In genomic region chr9:128712451-128713410, GRCh38 we compare ENCODE assay signal across 17 cellular contexts. TPM values are rescaled to one million over a fixed set of nuclear protein-coding genes. Genes with fewer than 3 reads are reported as not detected.
A peak's percentile ranks its signal among the peaks of the same experiment; 100 is the strongest.
DNase-seq lines count a peak whose midpoint lies in the region; ATAC-seq and TF ChIP-seq lines count a peak whose summit lies in the region.
"Had no signal": no experiment of that assay in that cellular context is flagged by ENCODE, and none has a peak within 500 bp of the region (broad histone marks: within the 10 kb centered on the region; RNA-seq: fewer than 3 reads in every experiment).

No MANE protein-coding gene starts in this region.

- POLR2A ChIA-PET in naive thymus-derived CD4-positive, alpha-beta T cell (lab: Charles Lee) = no interaction called here

- no peak overlapping the region for H4K91ac ChIP-seq in H9 (ENCODE audit: insufficient read length, low read depth, low read length)

- no peak overlapping the region for H3K56ac ChIP-seq in H9 (ENCODE audit: insufficient read length, low read depth, low read length)

- H2BK15ac ChIP-seq in H9 (ENCODE audit: low read depth, low read length) = no peak overlapping the region

- H3K4ac ChIP-seq in H9 (ENCODE audit: low read depth, low read length) = no peak overlapping the region

- no peak overlapping the region for H2BK5ac ChIP-seq in H9 (ENCODE audit: insufficient read length, low read length)

- no peak overlapping the region for H3K23ac ChIP-seq in H9 (ENCODE audit: insufficient read length, low read depth, low read length)

- H2BK120ac ChIP-seq in H9 (ENCODE audit: low read depth, low read length, poor library complexity, severe bottlenecking) = no peak overlapping the region

- no peak overlapping the region for H2BK20ac ChIP-seq in H9 (ENCODE audit: low read depth, low read length, poor library complexity, severe bottlenecking)

- no peaks in the 10 kb centered on the region for H3K27me3 ChIP-seq in H9 (ENCODE audit: insufficient read depth, low read length)
- H3K27me3 ChIP-seq in osteoblast (ENCODE audit: insufficient read depth, low read length) = no peaks in the 10 kb centered on the region
- H3K27me3 ChIP-seq in naive thymus-derived CD4-positive, alpha-beta T cell (ENCODE audit: control insufficient read depth in 2 of 2, insufficient read depth in 2 of 2, low read length in 2 of 2) = no peaks in the 10 kb centered on the region
- H3K27me3 ChIP-seq: adrenal gland, cardiac muscle cell, ovary, vagina had no signal

- no peak overlapping the region for H4K5ac ChIP-seq in H9 (ENCODE audit: insufficient read length, low read depth, low read length)

- no peak overlapping the region for H2BK12ac ChIP-seq in H9 (ENCODE audit: insufficient read length, low read depth, low read length)

- H3K9me3 Mint-ChIP-seq in H9 = no peaks in the 10 kb centered on the region; a peak in 1 of 5 replicates
- no peaks in the 10 kb centered on the region for H3K9me3 Mint-ChIP-seq in chondrocyte (ENCODE audit: low read depth)
- H3K9me3 Mint-ChIP-seq in naive thymus-derived CD4-positive, alpha-beta T cell = no peaks in the 10 kb centered on the region
- H3K9me3 Mint-ChIP-seq: T-helper 2 cell treated with Interferon-gamma antibody and Interleukin-4, amounts not matched to agents 5 μg/mL and 100 μg/mL, for 36 hours had no signal

- no peak overlapping the region for H3K27ac ChIP-seq in H9 (ENCODE audit: insufficient read length, low read depth, low read length)
- H3K27ac ChIP-seq in osteoblast (ENCODE audit: low read depth, low read length) = no peak overlapping the region
- H3K27ac ChIP-seq in naive thymus-derived CD4-positive, alpha-beta T cell (ENCODE audit: low read depth, low read length) = no peak overlapping the region
- H3K27ac ChIP-seq: adrenal gland, cardiac muscle cell, GM23248, ovary, vagina had no signal

- H3K4me3 ChIP-seq in osteoblast (ENCODE audit: insufficient read depth, low read length) = no peak overlapping the region
- no peak overlapping the region for H3K4me3 ChIP-seq in naive thymus-derived CD4-positive, alpha-beta T cell (ENCODE audit: low read length)
- H3K4me3 ChIP-seq: adrenal gland, cardiac muscle cell, GM23248, ovary, vagina had no signal

- no peak overlapping the region for H2AK5ac ChIP-seq in H9 (ENCODE audit: insufficient read length, low read length)

- H3K4me2 ChIP-seq in H9 (ENCODE audit: insufficient read depth, insufficient read length, low read length) (no peak overlapping the region), osteoblast (ENCODE audit: insufficient read depth, low read length) (no peak overlapping the region)

- intact Hi-C loops in naive thymus-derived CD4-positive, alpha-beta T cell (cut with micrococcal nuclease) = no loop called here

- no peaks in the 10 kb centered on the region for H3K79me1 ChIP-seq in H9 (ENCODE audit: insufficient read depth, low read depth, low read length, poor library complexity, severe bottlenecking)

- H3K79me2 ChIP-seq in H9 (ENCODE audit: insufficient read depth, low read length) = no peaks in the 10 kb centered on the region
- no peaks in the 10 kb centered on the region for H3K79me2 ChIP-seq in osteoblast (ENCODE audit: insufficient read depth, low read length)

- WGBS in H9 (ENCODE audit: extremely low coverage, insufficient read length, low lambda C conversion rate) = no CpG with 5 or more reads among the region's 26 CpGs

- H3K36me3 Mint-ChIP-seq in H9 (ENCODE audit: insufficient read depth in 1 of 3, low read depth in 3 of 3) = peaks cover 7 to 28% (median 20%) of the 10 kb centered on the region in 3 experiments; a peak in 6 of 7 replicates
- H3K36me3 Mint-ChIP-seq in chondrocyte (ENCODE audit: low read depth) = no peaks in the 10 kb centered on the region
- H3K36me3 Mint-ChIP-seq in naive thymus-derived CD4-positive, alpha-beta T cell = no peaks in the 10 kb centered on the region

- H2AFZ ChIP-seq in H9 (ENCODE audit: low read length) (no peak overlapping the region), osteoblast (ENCODE audit: low read length) (no peak overlapping the region)
- H2AFZ ChIP-seq: GM23248 had no signal

- TF ChIP-seq CTCF in H9 (conservative IDR thresholded peaks at IDR 0.05) (no peak), chondrocyte (IDR thresholded peaks at IDR 0.05) (no peak), osteoblast (IDR thresholded peaks at IDR 0.05; ENCODE audit: extremely low read depth, low read depth, low read length) (no peak)

- H3K14ac ChIP-seq in H9 (ENCODE audit: insufficient read depth, low read length) = no peak overlapping the region

- DNase-seq in H9 (peak; percentile 24), chondrocyte (ENCODE audit: low spot score) (peak; percentile 80), osteoblast (ENCODE audit: insufficient read length, low spot score, missing footprints) (peak; percentile 77)
- no peak for DNase-seq in naive thymus-derived CD4-positive, alpha-beta T cell
- DNase-seq: adrenal gland; GM23248; NCI-H1417 treated with DMSO at 0.1 percent for 48 hours; NCI-H2171 treated with DMSO at 0.1 percent for 48 hours; NCI-H748 treated with DMSO at 0.1 percent for 48 hours; PC-3; stimulated activated CD4-positive, alpha-beta T cell treated with anti-CD3 and anti-CD28 coated beads, Interleukin-4, amount 100 ng/mL, for 1 hour had no signal

- no peaks in the 10 kb centered on the region for H3K36me3 ChIP-seq in osteoblast (ENCODE audit: insufficient read depth, low read length)
- H3K36me3 ChIP-seq in naive thymus-derived CD4-positive, alpha-beta T cell (ENCODE audit: control insufficient read depth in 2 of 3, insufficient read depth in 3 of 3, low read length in 3 of 3) = no peaks in the 10 kb centered on the region
- H3K36me3 ChIP-seq: adrenal gland, cardiac muscle cell, ovary, vagina had no signal

- no peak overlapping the region for H4K8ac ChIP-seq in H9 (replicated peaks; ENCODE audit: insufficient read length, low read depth, low read length)

- no peak overlapping the region for H3T11ph ChIP-seq in H9 (ENCODE audit: low read length)

- no peak overlapping the region for H3K9ac ChIP-seq in H9 (ENCODE audit: extremely low read depth, insufficient read length, low read length)
- H3K9ac ChIP-seq: GM23248 had no signal

- H4K20me1 ChIP-seq in H9 (ENCODE audit: control insufficient read depth, insufficient read depth, insufficient read length) (no peaks in the 10 kb centered on the region), osteoblast (ENCODE audit: insufficient read depth, low read length) (no peaks in the 10 kb centered on the region)

- CTCF ChIA-PET in naive thymus-derived CD4-positive, alpha-beta T cell (lab: Charles Lee) = no interaction called here

- no peaks in the 10 kb centered on the region for H3K23me2 ChIP-seq in H9 (ENCODE audit: insufficient read length, low read depth, low read length, poor library complexity, severe bottlenecking)

- no peaks in the 10 kb centered on the region for H3K27me3 Mint-ChIP-seq in H9 (ENCODE audit: low read depth)
- H3K27me3 Mint-ChIP-seq in chondrocyte (ENCODE audit: low read depth) = no peaks in the 10 kb centered on the region
- no peaks in the 10 kb centered on the region for H3K27me3 Mint-ChIP-seq in naive thymus-derived CD4-positive, alpha-beta T cell

- H3K4me3 Mint-ChIP-seq in H9 (no peak overlapping the region), chondrocyte (ENCODE audit: unreplicated experiment) (no peak overlapping the region)
- no peak overlapping the region for H3K4me3 Mint-ChIP-seq in naive thymus-derived CD4-positive, alpha-beta T cell
- H3K4me3 Mint-ChIP-seq: T-helper 2 cell treated with Interferon-gamma antibody and Interleukin-4, amounts not matched to agents 5 μg/mL and 100 μg/mL, for 36 hours had no signal

- no peak overlapping the region for H3K18ac ChIP-seq in H9 (ENCODE audit: insufficient read length, low read depth, low read length)

- H3K9me3 ChIP-seq in H9 (ENCODE audit: control insufficient read depth, low read depth, low read length) = no peaks in the 10 kb centered on the region
- no peaks in the 10 kb centered on the region for H3K9me3 ChIP-seq in osteoblast (ENCODE audit: low read depth, low read length)
- H3K9me3 ChIP-seq in naive thymus-derived CD4-positive, alpha-beta T cell (ENCODE audit: control insufficient read depth in 2 of 3, low read length in 3 of 3) = no peaks in the 10 kb centered on the region
- H3K9me3 ChIP-seq: adrenal gland, ovary, vagina had no signal

- ATAC-seq in HG02798 (IDR thresholded peaks at IDR 0.05; ENCODE audit: poor library complexity, unreplicated experiment) = no peak
- ATAC-seq in naive thymus-derived CD4-positive, alpha-beta T cell = no peak
- ATAC-seq: activated CD4-positive, CD25-positive, alpha-beta regulatory T cell treated with anti-CD3 and anti-CD28 coated beads, Interleukin-2, amount 50 U/mL, for 24 hours; PC-3 had no signal

- H3K27ac Mint-ChIP-seq in H9 (no peak overlapping the region), chondrocyte (ENCODE audit: unreplicated experiment) (no peak overlapping the region)
- H3K27ac Mint-ChIP-seq in naive thymus-derived CD4-positive, alpha-beta T cell = no peak overlapping the region
- H3K27ac Mint-ChIP-seq: T-helper 2 cell treated with Interferon-gamma antibody and Interleukin-4, amounts not matched to agents 5 μg/mL and 100 μg/mL, for 36 hours had no signal

- H3K4me1 ChIP-seq in H9 (ENCODE audit: insufficient read depth, low read length) = no peaks in the 10 kb centered on the region
- H3K4me1 ChIP-seq in osteoblast (ENCODE audit: insufficient read depth, low read length) = no peaks in the 10 kb centered on the region
- H3K4me1 ChIP-seq in naive thymus-derived CD4-positive, alpha-beta T cell (ENCODE audit: control insufficient read depth in 2 of 2, insufficient read depth in 2 of 2, low read length in 2 of 2) = no peaks in the 10 kb centered on the region
- H3K4me1 ChIP-seq: adrenal gland, vagina had no signal

- no peaks in the 10 kb centered on the region for H3K4me1 Mint-ChIP-seq in H9
- no peaks in the 10 kb centered on the region for H3K4me1 Mint-ChIP-seq in chondrocyte (ENCODE audit: low read depth)
- H3K4me1 Mint-ChIP-seq in naive thymus-derived CD4-positive, alpha-beta T cell = peaks cover 0 to 1% (median 0%) of the 10 kb centered on the region in 7 donors

RNA-seq across cellular contexts. Expression of gene PKN3, which starts 10.4 kb away (rescaled TPM):
- total RNA-seq in H9 (2021) (23.8 and 25.0 TPM in 2 replicates), chondrocyte (3.1 to 4.2 TPM (median 4.2 TPM) in 3 replicates), osteoblast (3.5 and 4.3 TPM in 2 replicates)
- total RNA-seq in naive thymus-derived CD4-positive, alpha-beta T cell = 10 to 100 TPM in 1 of 5 experiments, 1 to 10 TPM in 4; 1.1 to 11.7 (median 1.6) TPM
- polyA plus RNA-seq in naive thymus-derived CD4-positive, alpha-beta T cell = 1 to 10 TPM in 1 of 2 donors, under 1 TPM in 1; 0.93 to 1.1 TPM

RNA-seq across cellular contexts. Expression of gene ZDHHC12, which starts 11.2 kb away (rescaled TPM):
- total RNA-seq in H9 (2021) (42.8 and 45.8 TPM in 2 replicates), chondrocyte (23.6 to 24.7 TPM (median 24.3 TPM) in 3 replicates), osteoblast (32.7 and 35.1 TPM in 2 replicates)
- total RNA-seq in naive thymus-derived CD4-positive, alpha-beta T cell = 10 to 100 TPM; 21.2 to 70.3 (median 25.7) TPM
- polyA plus RNA-seq in naive thymus-derived CD4-positive, alpha-beta T cell = 10 to 100 TPM; 63.2 to 74.2 TPM

RNA-seq across cellular contexts. Expression of gene SET, which starts 23.7 kb away (rescaled TPM):
- total RNA-seq in H9 (2021) (1,148 and 1,158 TPM in 2 replicates), chondrocyte (235 to 266 TPM (median 255 TPM) in 3 replicates), osteoblast (365 and 397 TPM in 2 replicates)
- 100 to 1,000 TPM; 222 to 488 (median 270) TPM for total RNA-seq in naive thymus-derived CD4-positive, alpha-beta T cell
- 100 to 1,000 TPM; 133 to 200 TPM for polyA plus RNA-seq in naive thymus-derived CD4-positive, alpha-beta T cell

RNA-seq across cellular contexts. Expression of gene DYNC2I2, which starts 56.1 kb away (rescaled TPM):
- total RNA-seq in H9 (2021) (58.6 and 62.2 TPM in 2 replicates), chondrocyte (23.4 to 41.0 TPM (median 24.0 TPM) in 3 replicates), osteoblast (51.3 and 52.1 TPM in 2 replicates)
- 10 to 100 TPM in 1 of 5 experiments, 1 to 10 TPM in 4; 2.5 to 41.7 (median 3.8) TPM for total RNA-seq in naive thymus-derived CD4-positive, alpha-beta T cell
- polyA plus RNA-seq in naive thymus-derived CD4-positive, alpha-beta T cell = 1 to 10 TPM; 1.4 to 2.5 TPM

RNA-seq across cellular contexts. Expression of gene ZER1, which starts 59.0 kb away (rescaled TPM):
- total RNA-seq in H9 (2021) (23.1 and 24.2 TPM in 2 replicates), chondrocyte (33.0 to 42.7 TPM (median 33.8 TPM) in 3 replicates), osteoblast (26.4 and 27.1 TPM in 2 replicates)
- 10 to 100 TPM; 22.7 to 51.2 (median 34.7) TPM for total RNA-seq in naive thymus-derived CD4-positive, alpha-beta T cell
- 10 to 100 TPM; 37.6 to 57.7 TPM for polyA plus RNA-seq in naive thymus-derived CD4-positive, alpha-beta T cell

Comparison
In these comparisons a context has a peak if more than half of its experiments do, and no peak if none do; other contexts are left out.
1. DNase-seq: peak in H9 (single experiment), chondrocyte (single experiment) and osteoblast (single experiment); none in naive thymus-derived CD4-positive, alpha-beta T cell (0 of 9).